Comparison of ENCODE assay signal across 8 cellular contexts in the genomic region with DNA sequence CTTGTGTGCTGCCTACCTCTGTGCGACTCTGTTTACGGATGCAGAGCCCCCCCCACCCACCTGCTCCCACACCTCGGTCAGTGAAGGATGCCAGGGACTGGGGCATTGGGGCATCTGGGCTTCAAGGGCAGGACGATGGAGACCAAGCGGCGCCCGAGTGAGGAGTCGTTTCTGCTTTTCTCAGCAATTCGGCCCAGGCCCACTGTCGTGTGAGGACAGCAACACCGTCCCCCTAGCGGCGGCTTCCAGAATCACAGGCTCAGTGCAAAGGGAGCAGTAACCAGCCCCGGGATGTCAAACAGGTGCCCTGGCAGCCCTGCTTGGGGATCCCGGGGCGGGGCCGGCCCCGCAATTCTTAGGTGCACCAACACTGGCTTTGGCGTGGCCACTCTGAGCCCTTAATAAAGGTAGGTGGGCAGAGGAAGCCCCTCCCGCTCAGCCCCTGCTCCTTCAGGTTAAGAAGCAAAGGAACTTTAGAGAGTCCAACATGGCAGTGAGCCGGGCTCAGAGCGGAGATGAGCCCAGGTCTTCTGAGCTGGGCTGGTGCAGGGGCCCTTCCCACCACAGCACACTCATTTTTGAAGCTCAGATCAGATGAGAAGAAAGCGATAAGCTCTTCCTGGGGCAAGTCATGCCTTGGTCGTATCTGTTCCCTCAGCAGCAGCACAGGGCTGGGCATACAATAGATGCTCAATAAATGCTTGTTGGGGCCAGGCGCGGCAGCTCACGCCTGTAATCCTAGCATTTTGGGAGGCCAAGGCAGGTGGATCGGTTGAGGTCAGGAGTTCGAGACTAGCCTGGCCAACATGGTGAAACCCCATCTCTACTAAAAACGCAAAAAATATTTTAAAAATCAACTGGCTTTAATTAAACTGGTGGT.
DNase-seq lines count a peak whose midpoint lies in the region; TF ChIP-seq lines count a peak whose summit lies in the region.

No MANE protein-coding gene starts in this region.

- H2AFZ ChIP-seq in OCI-LY1 (ENCODE audit: low read length), result no peak overlapping the region

- no peak overlapping the region for H3K9ac ChIP-seq in OCI-LY1 (ENCODE audit: low read length)

- no peak overlapping the region for H3K27ac ChIP-seq in OCI-LY1 (ENCODE audit: low read depth, low read length, poor library complexity, severe bottlenecking)

- H3K4me3 ChIP-seq in OCI-LY1 (ENCODE audit: low read depth, low read length, poor library complexity, severe bottlenecking), result no peak overlapping the region

- no peaks in the 10 kb centered on the region for H3K9me2 ChIP-seq in OCI-LY1 (ENCODE audit: low read depth, low read length)

- H3K27me3 Mint-ChIP-seq in nephron (ENCODE audit: low read depth), result peaks cover 48% of the 10 kb centered on the region

- no peaks in the 10 kb centered on the region for H3F3A ChIP-seq in OCI-LY1 (ENCODE audit: insufficient read depth, low read length)

- peaks cover 5% of the 10 kb centered on the region for H3K4me1 ChIP-seq in OCI-LY1 (ENCODE audit: insufficient read depth, low read length, severe bottlenecking)

- H3K36me3 Mint-ChIP-seq in nephron (ENCODE audit: low read depth), result no peaks in the 10 kb centered on the region

- H3K36me3 ChIP-seq in OCI-LY1 (ENCODE audit: insufficient read depth, low read length), result no peaks in the 10 kb centered on the region

- DNase-seq in ELF-1 (ENCODE audit: low read depth, low spot score) (peak; percentile 89), HS-5 (ENCODE audit: low read depth) (peak; percentile 15), activated T-cell treated with anti-CD3 and anti-CD28 coated beads for 4 hours (peak; percentile 76), fibroblast of gingiva (ENCODE audit: low read depth) (peak; percentile 39), T1000 (lab: John Stamatoyannopoulos, UW) (no peak)
- DNase-seq in stimulated activated naive CD4-positive, alpha-beta T cell treated with Interleukin-2 at 50 U/mL for 16 hours (lab: John Stamatoyannopoulos, UW), result peak; percentile 75

- H3K27me3 ChIP-seq in OCI-LY1 (ENCODE audit: insufficient read depth, low read length), result no peaks in the 10 kb centered on the region

- no peak overlapping the region for H3K4me2 ChIP-seq in OCI-LY1 (ENCODE audit: low read length)

- TF ChIP-seq CTCF in OCI-LY1 (IDR thresholded peaks at IDR 0.05; ENCODE audit: low read length) (peak; percentile 82), nephron (IDR thresholded peaks at IDR 0.05; ENCODE audit: unreplicated experiment in 3 of 3) (peak; percentile 84 to 89 (median 86))

- H3K9me3 Mint-ChIP-seq in nephron, result no peaks in the 10 kb centered on the region

- no peak overlapping the region for H3K27ac Mint-ChIP-seq in nephron

- no peaks in the 10 kb centered on the region for H3K79me2 ChIP-seq in OCI-LY1 (ENCODE audit: insufficient read depth, low read length)

- H3K9me3 ChIP-seq in OCI-LY1 (ENCODE audit: low read length), result no peaks in the 10 kb centered on the region

- no peaks in the 10 kb centered on the region for H4K20me1 ChIP-seq in OCI-LY1 (ENCODE audit: insufficient read depth, low read length)

- H3K4me3 Mint-ChIP-seq in nephron, result no peak overlapping the region

- H3K4me1 Mint-ChIP-seq in nephron, result peaks cover 16% of the 10 kb centered on the region
